In the genomic region with DNA sequence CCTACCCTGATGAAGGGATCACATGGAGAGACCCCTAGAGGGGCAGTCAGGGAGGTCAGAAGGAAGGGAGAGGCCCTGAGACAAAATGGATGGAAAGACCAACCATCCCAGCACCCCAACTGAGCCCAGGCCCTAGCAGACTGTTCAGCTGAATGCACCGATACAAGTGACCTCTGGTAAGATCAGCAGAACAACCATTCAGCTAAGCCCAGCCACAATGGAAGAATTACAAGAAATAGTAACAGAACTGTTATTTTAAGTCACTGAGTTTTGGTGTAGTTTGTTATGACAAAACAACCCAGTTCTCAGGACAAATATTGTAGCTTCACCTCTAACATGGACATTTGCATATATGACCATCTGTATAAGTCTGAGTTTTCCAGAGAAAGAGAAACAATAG, we compare ENCODE assay signal across 23 cellular contexts.
"Had no signal": no experiment of that assay in that cellular context is flagged by ENCODE, and none has a peak within 500 bp of the region (broad histone marks: within the 10 kb centered on the region; RNA-seq: fewer than 3 reads in every experiment).

No MANE protein-coding gene starts in this region.

- H3K27ac ChIP-seq: colonic mucosa, epithelial cell of prostate, esophagus squamous epithelium, gastrocnemius medialis, heart right ventricle, left lung, lower lobe of right lung had no signal

- H3K27ac Mint-ChIP-seq: dendritic cell treated with granulocyte-macrophage colony-stimulating factor and Interleukin-4, amounts not matched to agents 40 ng/mL and 50 ng/mL, for 4 days; effector memory CD8-positive, alpha-beta T cell; endodermal cell had no signal

- ATAC-seq: effector memory CD8-positive, alpha-beta T cell; esophagus mucosa; gastrocnemius medialis; heart right ventricle; left cardiac atrium; left lung; left ventricle myocardium superior; lower lobe of right lung had no signal

- H3K4me3 Mint-ChIP-seq: dendritic cell treated with granulocyte-macrophage colony-stimulating factor and Interleukin-4, amounts not matched to agents 40 ng/mL and 50 ng/mL, for 4 days; effector memory CD8-positive, alpha-beta T cell; endodermal cell had no signal

- H3K36me3 ChIP-seq: colonic mucosa, esophagus squamous epithelium, gastrocnemius medialis, heart right ventricle, left lung, lower lobe of right lung had no signal

- H3K27me3 ChIP-seq: colonic mucosa, esophagus squamous epithelium, gastrocnemius medialis, heart right ventricle, left lung had no signal

- DNase-seq: colonic mucosa; cortex of kidney; effector CD8-positive, alpha-beta T cell; effector memory CD8-positive, alpha-beta T cell; endodermal cell; erythroblast; esophagus squamous epithelium; foreskin fibroblast; foreskin melanocyte; gastrocnemius medialis; glutamatergic neuron; head of caudate nucleus; heart right ventricle; hippocampal formation; left cardiac atrium; left lung; left ventricle myocardium superior; lower lobe of right lung; mesendoderm; midbrain had no signal

- H3K4me1 ChIP-seq: colonic mucosa had no signal

- H3K9me3 ChIP-seq: colonic mucosa, gastrocnemius medialis, left lung had no signal

- H3K9me3 Mint-ChIP-seq: effector memory CD8-positive, alpha-beta T cell; endodermal cell had no signal

- H3K4me3 ChIP-seq: colonic mucosa, esophagus squamous epithelium, gastrocnemius medialis, heart right ventricle, left lung, lower lobe of right lung had no signal
